In the genomic region with DNA sequence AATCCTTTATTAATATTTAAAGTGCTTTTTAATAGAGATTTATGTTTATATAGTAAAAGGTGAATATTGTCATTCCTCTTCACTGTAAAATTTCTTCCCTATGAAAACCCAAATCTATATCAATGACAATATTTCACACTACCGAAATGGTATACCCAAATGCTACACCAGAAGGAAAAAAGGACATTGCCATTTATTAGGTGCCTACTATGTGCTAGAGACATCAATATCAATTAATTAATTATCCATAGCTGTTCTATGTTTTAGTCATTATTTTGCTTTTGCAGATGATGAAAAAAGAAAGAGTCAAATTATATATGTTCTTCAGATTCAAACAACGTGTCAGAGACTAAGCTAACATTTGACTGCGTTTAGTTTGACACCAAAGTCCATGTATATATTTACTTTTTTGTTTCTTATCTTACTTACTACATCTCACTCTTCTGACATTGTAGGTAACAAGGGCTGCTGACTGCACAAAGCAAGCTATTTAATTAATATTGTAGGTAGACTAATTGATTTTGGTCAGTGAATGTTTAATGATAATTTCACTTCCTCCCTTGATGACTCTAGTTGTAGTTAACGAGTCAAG, we compare ENCODE assay signal across 7 cellular contexts.
"Had no signal": no experiment of that assay in that cellular context is flagged by ENCODE, and none has a peak within 500 bp of the region (broad histone marks: within the 10 kb centered on the region; RNA-seq: fewer than 3 reads in every experiment).

No MANE protein-coding gene starts in this region.

- H3K4me3 ChIP-seq: K562 had no signal

- H3K4me2 ChIP-seq: KMS-11 had no signal

- DNase-seq: IMR-90, KBM-7, KG1 had no signal

- ATAC-seq: K562 had no signal

- H3K27ac ChIP-seq: HL-60, KMS-11 had no signal

- H3K9ac ChIP-seq: KMS-11 had no signal

- FAIRE-seq: HTR-8/SVneo, K562 had no signal
